Comparison of ENCODE assay signal across 8 cellular contexts in the genomic region with DNA sequence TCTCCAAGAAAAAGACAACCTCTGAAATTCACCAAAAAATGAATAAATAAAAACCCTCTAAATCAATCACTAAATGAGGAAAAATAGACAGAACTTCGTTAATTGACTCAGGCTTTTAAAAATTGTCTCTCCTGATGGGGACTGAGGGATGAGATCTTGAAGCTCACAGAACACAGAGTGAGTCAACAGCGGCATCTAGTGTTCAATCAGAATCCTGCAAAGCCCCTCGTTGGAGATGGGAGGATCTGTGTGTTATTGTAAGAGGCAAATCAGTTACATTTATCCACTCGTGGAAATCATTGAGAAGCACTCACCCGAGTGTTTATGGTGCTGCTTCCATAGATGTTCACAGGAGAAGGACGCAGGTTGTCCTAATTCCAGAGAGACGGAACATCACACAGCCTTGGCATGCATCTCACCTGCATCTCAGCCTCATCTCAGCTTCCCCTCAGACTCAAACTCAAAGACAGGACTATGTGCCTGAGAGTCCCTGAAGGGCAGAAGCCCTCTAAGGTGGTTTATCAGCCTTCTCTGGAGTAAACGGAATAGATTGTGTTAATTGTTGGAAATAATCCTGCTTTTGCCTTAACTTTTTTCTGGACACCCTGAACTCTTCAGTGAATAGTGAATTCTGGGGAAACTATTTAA.
DNase-seq lines count a peak whose midpoint lies in the region; ATAC-seq, FAIRE-seq and TF ChIP-seq lines count a peak whose summit lies in the region.

No MANE protein-coding gene starts in this region.

- peak; percentile 51 for FAIRE-seq in GM19239 (lab: Jason Lieb, UNC)

- no peaks in the 10 kb centered on the region for H3K9me3 Mint-ChIP-seq in CD4-positive, alpha-beta memory T cell
- no peaks in the 10 kb centered on the region for H3K9me3 Mint-ChIP-seq in endodermal cell

- no peak overlapping the region for H3K27ac Mint-ChIP-seq in CD4-positive, alpha-beta memory T cell
- no peak overlapping the region for H3K27ac Mint-ChIP-seq in endodermal cell

- POLR2A ChIA-PET in CD4-positive, alpha-beta memory T cell (lab: Charles Lee; ENCODE audit: partially characterized antibody) = no interaction called here

- no peaks in the 10 kb centered on the region for H3K9me3 ChIP-seq in CD4-positive, alpha-beta memory T cell (ENCODE audit: control insufficient read depth in 1 of 2, low read length in 2 of 2)
- no peaks in the 10 kb centered on the region for H3K9me3 ChIP-seq in endodermal cell (ENCODE audit: control insufficient read depth, low read length)

- ATAC-seq in HG03378 (IDR thresholded peaks at IDR 0.05; ENCODE audit: unreplicated experiment) = peak; percentile 73
- peak; percentile 75 for ATAC-seq in stimulated activated naive CD8-positive, alpha-beta T cell treated with anti-CD3 and anti-CD28 coated beads, Interleukin-15, Interleukin-2, amounts not matched to agents 100 U/mL and 50 U/mL, for 24 hours

- H3K27me3 Mint-ChIP-seq in CD4-positive, alpha-beta memory T cell = peaks cover 6 to 7% of the 10 kb centered on the region in 2 donors
- no peaks in the 10 kb centered on the region for H3K27me3 Mint-ChIP-seq in endodermal cell (ENCODE audit: insufficient read depth)

- no peaks in the 10 kb centered on the region for H3K36me3 ChIP-seq in CD4-positive, alpha-beta memory T cell (ENCODE audit: insufficient read depth, low read length)
- no peaks in the 10 kb centered on the region for H3K36me3 ChIP-seq in endodermal cell (ENCODE audit: control insufficient read depth, insufficient read depth, low read length)

- intact Hi-C loops in CD4-positive, alpha-beta memory T cell (cut with micrococcal nuclease) = no loop called here

- H3K27ac ChIP-seq in CD4-positive, alpha-beta memory T cell (ENCODE audit: low read depth, low read length) = no peak overlapping the region
- no peak overlapping the region for H3K27ac ChIP-seq in endodermal cell (ENCODE audit: low read depth, low read length)

- DNase-seq in CD4-positive, alpha-beta memory T cell = peak in 4 of 5 donors; percentile 29 to 39 (median 38)
- no peak for DNase-seq in GM19239 (ENCODE audit: insufficient read length, low spot score)
- peak; percentile 55 for DNase-seq in NCI-H69 (lab: John Stamatoyannopoulos, UW)
- peak; percentile 9 to 55 for DNase-seq in activated CD4-positive, alpha-beta T cell treated with anti-CD3 and anti-CD28 coated beads, Interleukin-2, amount 50 U/mL, for 24 hours (ENCODE audit: low read depth in 1 of 2, low spot score in 1 of 2)
- DNase-seq in endodermal cell = peak; percentile 87
- DNase-seq in midbrain (lab: John Stamatoyannopoulos, UW) = peak; percentile 73
- DNase-seq in stimulated activated naive CD8-positive, alpha-beta T cell treated with anti-CD3 and anti-CD28 coated beads, Interleukin-15, Interleukin-2, amounts not matched to agents 100 U/mL and 50 U/mL, for 24 hours = peak; percentile 56

- H3K4me1 ChIP-seq in CD4-positive, alpha-beta memory T cell (ENCODE audit: insufficient read depth, low read length) = no peaks in the 10 kb centered on the region
- H3K4me1 ChIP-seq in endodermal cell (ENCODE audit: control insufficient read depth, insufficient read depth, low read length) = no peaks in the 10 kb centered on the region

- CTCF ChIA-PET in CD4-positive, alpha-beta memory T cell (lab: Charles Lee; ENCODE audit: partially characterized antibody) = interaction anchor here (1.0 to 1.6 kb wide), 8 partner anchors 8 to 44 kb away, joined by 3 to 9 read pairs (median 4); no protein-coding TSS in a partner anchor

- peak; percentile 98 for TF ChIP-seq CTCF in endodermal cell (conservative IDR thresholded peaks at IDR 0.05)

- no peaks in the 10 kb centered on the region for H3K27me3 ChIP-seq in CD4-positive, alpha-beta memory T cell (ENCODE audit: insufficient read depth, low read length)
- no peaks in the 10 kb centered on the region for H3K27me3 ChIP-seq in endodermal cell (ENCODE audit: control insufficient read depth, insufficient read depth, low read length, poor library complexity, severe bottlenecking)

- no peak overlapping the region for H3K9ac ChIP-seq in endodermal cell (ENCODE audit: extremely low read depth, low read length, poor library complexity, severe bottlenecking)

- peaks cover 0 to 1% (median 0%) of the 10 kb centered on the region in 4 donors for H3K4me1 Mint-ChIP-seq in CD4-positive, alpha-beta memory T cell
- peaks cover 30% of the 10 kb centered on the region for H3K4me1 Mint-ChIP-seq in endodermal cell

- H3K36me3 Mint-ChIP-seq in CD4-positive, alpha-beta memory T cell = no peaks in the 10 kb centered on the region
- H3K36me3 Mint-ChIP-seq in endodermal cell (ENCODE audit: low read depth) = peaks cover 15% of the 10 kb centered on the region

- WGBS in endodermal cell (ENCODE audit: insufficient coverage in 1 of 2, insufficient read length in 1 of 2), 2 experiments = 7 to 15% methylated on average over 4 to 8 of the region's 8 CpGs

- no peak overlapping the region for H3K4me3 ChIP-seq in CD4-positive, alpha-beta memory T cell (ENCODE audit: low read length in 2 of 2)
- no peak overlapping the region for H3K4me3 ChIP-seq in endodermal cell (ENCODE audit: low read length)

- H3K4me3 Mint-ChIP-seq in CD4-positive, alpha-beta memory T cell = no peak overlapping the region
- no peak overlapping the region for H3K4me3 Mint-ChIP-seq in endodermal cell
